ENCODE assay signal across 12 cellular contexts in genomic region chr2:6071536-6071935, GRCh38.
"Had no signal": no experiment of that assay in that cellular context is flagged by ENCODE, and none has a peak within 500 bp of the region (broad histone marks: within the 10 kb centered on the region; RNA-seq: fewer than 3 reads in every experiment).

No MANE protein-coding gene starts in this region.

- DNase-seq: activated CD4-positive, alpha-beta T cell treated with anti-CD3 and anti-CD28 coated beads for 4 hours; activated CD8-positive, alpha-beta memory T cell treated with anti-CD3 and anti-CD28 coated beads, Interleukin-2, amount 50 U/mL, for 48 hours; activated CD8-positive, alpha-beta T cell treated with anti-CD3 and anti-CD28 coated beads, Interleukin-2, amount 10 ng/mL, durations not matched to agents 7 days and 5 days; activated naive CD4-positive, alpha-beta T cell; aorta; foreskin keratinocyte; mammary epithelial cell; natural killer cell; sigmoid colon; stimulated activated CD4-positive, alpha-beta T cell treated with anti-CD3 and anti-CD28 coated beads, Interleukin-2, amount 100 ng/mL, for 24 hours; stimulated activated naive CD4-positive, alpha-beta T cell had no signal

- ATAC-seq: activated CD8-positive, alpha-beta T cell treated with anti-CD3 and anti-CD28 coated beads, Interleukin-2, amount 10 ng/mL, durations not matched to agents 7 days and 5 days; foreskin keratinocyte; left lobe of liver; natural killer cell had no signal
